In genomic region chr2:18473241-18473841, GRCh38 we compare ENCODE assay signal across 10 cellular contexts.
DNase-seq lines count a peak whose midpoint lies in the region; ATAC-seq and TF ChIP-seq lines count a peak whose summit lies in the region.
"Had no signal": no experiment of that assay in that cellular context is flagged by ENCODE, and none has a peak within 500 bp of the region (broad histone marks: within the 10 kb centered on the region; RNA-seq: fewer than 3 reads in every experiment).

No MANE protein-coding gene starts in this region.

- in situ Hi-C loops in GM23248 (cut with MboI): no loop called here

- WGBS in GM23248 (ENCODE audit: low coverage in 1 of 2, low lambda C conversion rate in 2 of 2, missing lambda C conversion rate in 2 of 2), 2 experiments: 0 to 1% methylated on average over 6 of the region's 6 CpGs
- 24% methylated on average over 6 of the region's 6 CpGs for WGBS in smooth muscle cell (ENCODE audit: low lambda C conversion rate)

- H3K27ac ChIP-seq in GM23248: peak overlapping the region; percentile 75
- H3K27ac ChIP-seq in left ventricle myocardium inferior (replicated peaks): peak overlapping the region; percentile 56
- peak overlapping the region; percentile 32 for H3K27ac ChIP-seq in smooth muscle cell (ENCODE audit: low read depth)

- H3K4me1 ChIP-seq in GM23248 (ENCODE audit: insufficient read depth) (peaks cover 34% of the 10 kb centered on the region), adipocyte (ENCODE audit: control insufficient read depth, insufficient read depth, low read length) (peaks cover 43% of the 10 kb centered on the region), left ventricle myocardium inferior (peaks cover 8% of the 10 kb centered on the region), smooth muscle cell (ENCODE audit: low read depth) (no peaks in the 10 kb centered on the region)

- no peaks in the 10 kb centered on the region for H3K9me3 ChIP-seq in GM23248 (ENCODE audit: low read depth)
- no peaks in the 10 kb centered on the region for H3K9me3 ChIP-seq in adipocyte (ENCODE audit: control insufficient read depth, low read length)
- H3K9me3 ChIP-seq in left ventricle myocardium inferior (replicated peaks): no peaks in the 10 kb centered on the region
- H3K9me3 ChIP-seq in smooth muscle cell (replicated peaks; ENCODE audit: low read depth): no peaks in the 10 kb centered on the region

- no peak overlapping the region for H3K4me3 Mint-ChIP-seq in CD14-positive monocyte

- H3K4me3 ChIP-seq in GM23248: no peak overlapping the region
- no peak overlapping the region for H3K4me3 ChIP-seq in adipocyte (ENCODE audit: low read length)
- H3K4me3 ChIP-seq in left ventricle myocardium inferior: no peak overlapping the region
- no peak overlapping the region for H3K4me3 ChIP-seq in smooth muscle cell
- no peak overlapping the region for H3K4me3 ChIP-seq in H7 (ENCODE audit: insufficient read depth, low read depth, low read length)

- H4K20me1 ChIP-seq in GM23248 (ENCODE audit: insufficient read depth): no peaks in the 10 kb centered on the region
- H4K20me1 ChIP-seq in smooth muscle cell (ENCODE audit: low read depth): no peaks in the 10 kb centered on the region

- peak overlapping the region; percentile 40; the same call in 1 of the 2 replicates for H2AFZ ChIP-seq in GM23248
- no peak overlapping the region for H2AFZ ChIP-seq in smooth muscle cell (ENCODE audit: low read depth)

- no peaks in the 10 kb centered on the region for H3K4me1 Mint-ChIP-seq in CD14-positive monocyte

- H3K36me3 ChIP-seq in GM23248 (ENCODE audit: low read depth) (no peaks in the 10 kb centered on the region), adipocyte (ENCODE audit: control insufficient read depth, insufficient read depth, low read length, severe bottlenecking) (no peaks in the 10 kb centered on the region), left ventricle myocardium inferior (no peaks in the 10 kb centered on the region), smooth muscle cell (ENCODE audit: low read depth) (no peaks in the 10 kb centered on the region), H7 (replicated peaks; ENCODE audit: control insufficient read depth, insufficient read depth, low read length) (no peaks in the 10 kb centered on the region)

- DNase-seq in GM23248 (peak; percentile 98), adipocyte (ENCODE audit: low read depth) (peak; percentile 78), left ventricle myocardium inferior (peak; percentile 21), smooth muscle cell (lab: John Stamatoyannopoulos, UW; ENCODE audit: unreplicated experiment) (no peak), H7 (no peak), CD14-positive monocyte (ENCODE audit: low spot score) (no peak), NCI-H1694 treated with DMSO at 0.1 percent for 48 hours (lab: John Stamatoyannopoulos, UW) (no peak)
- DNase-seq: NCI-H2081, T-helper 1 cell had no signal

- H3K9ac ChIP-seq in GM23248 (no peak overlapping the region), adipocyte (ENCODE audit: low read length) (peak overlapping the region; percentile 13), smooth muscle cell (ENCODE audit: low read depth) (no peak overlapping the region)

- H3K79me2 ChIP-seq in GM23248 (ENCODE audit: insufficient read depth) (no peaks in the 10 kb centered on the region), smooth muscle cell (ENCODE audit: low read depth) (no peaks in the 10 kb centered on the region)

- intact Hi-C loops in left ventricle myocardium inferior (cut with micrococcal nuclease) (no loop called here), CD14-positive monocyte (cut with micrococcal nuclease) (no loop called here)

- no peak for ATAC-seq in HG02852 (IDR thresholded peaks at IDR 0.05; ENCODE audit: unreplicated experiment)

- H3F3A ChIP-seq in GM23248 (ENCODE audit: insufficient read depth) (peaks cover 35% of the 10 kb centered on the region), smooth muscle cell (ENCODE audit: low read depth) (peaks cover 4% of the 10 kb centered on the region)

- H3K9me3 Mint-ChIP-seq in CD14-positive monocyte: peaks cover 0 to 4% (median 0%) of the 10 kb centered on the region in 7 donors

- H3K4me2 ChIP-seq in GM23248 (ENCODE audit: unreplicated experiment) (peak overlapping the region; percentile 76), smooth muscle cell (peak overlapping the region; percentile 55)

- H3K27ac Mint-ChIP-seq in CD14-positive monocyte: no peak overlapping the region

- H3K27me3 ChIP-seq in GM23248 (replicated peaks; ENCODE audit: insufficient read depth): no peaks in the 10 kb centered on the region; the same call in 1 of the 2 replicates
- no peaks in the 10 kb centered on the region for H3K27me3 ChIP-seq in adipocyte (replicated peaks; ENCODE audit: control insufficient read depth, insufficient read depth, low read length)
- H3K27me3 ChIP-seq in left ventricle myocardium inferior (ENCODE audit: low read depth): no peaks in the 10 kb centered on the region
- H3K27me3 ChIP-seq in smooth muscle cell (ENCODE audit: low read depth): no peaks in the 10 kb centered on the region
- no peaks in the 10 kb centered on the region for H3K27me3 ChIP-seq in H7 (ENCODE audit: control insufficient read depth, insufficient read depth, low read length)

- TF ChIP-seq CTCF in left ventricle myocardium inferior (IDR thresholded peaks at IDR 0.05; ENCODE audit: borderline replicate concordance) (no peak), smooth muscle cell (IDR thresholded peaks at IDR 0.05; ENCODE audit: borderline replicate concordance, insufficient read depth, poor library complexity, severe bottlenecking) (no peak), CD14-positive monocyte (IDR thresholded peaks at IDR 0.05) (no peak)

- no peaks in the 10 kb centered on the region for H3K9me2 ChIP-seq in GM23248 (ENCODE audit: insufficient read depth)

- H3K27me3 Mint-ChIP-seq in CD14-positive monocyte (ENCODE audit: low read depth in 3 of 3): peaks cover 0 to 4% (median 0%) of the 10 kb centered on the region in 3 donors

- H3K36me3 Mint-ChIP-seq in CD14-positive monocyte: no peaks in the 10 kb centered on the region

Comparison
In these comparisons a context has a peak if more than half of its experiments do, and no peak if none do; other contexts are left out.
1. DNase-seq: peak in GM23248 (single experiment), adipocyte (single experiment) and left ventricle myocardium inferior (single experiment); none in smooth muscle cell (single experiment), H7 (single experiment), CD14-positive monocyte (single experiment) and NCI-H1694 treated with DMSO at 0.1 percent for 48 hours (single experiment).
2. Peak in every context shown above with its lines, with median percentiles within 50 percentile points of each other: H3K27ac ChIP-seq.